In the genomic region with DNA sequence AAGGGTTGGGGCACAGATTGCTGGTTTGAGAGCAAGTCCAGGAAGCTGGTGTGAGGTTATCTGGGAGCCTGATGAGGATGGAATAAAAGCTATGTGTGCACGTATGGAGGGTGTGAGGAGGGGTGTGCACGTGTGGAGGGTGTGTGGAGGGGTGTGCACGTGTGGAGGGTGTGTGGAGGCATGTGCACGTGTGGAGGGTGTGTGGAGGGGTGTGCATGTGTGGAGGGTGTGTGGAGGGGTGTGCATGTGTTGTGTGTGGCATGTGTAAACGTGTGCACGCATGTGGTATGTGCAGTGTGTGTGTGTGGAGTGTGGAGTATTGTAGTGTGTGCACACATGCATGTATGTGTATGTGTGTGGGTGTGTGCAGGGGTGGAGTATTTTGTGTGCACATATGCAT, we compare ENCODE assay signal across 32 cellular contexts. TPM values are rescaled to one million over a fixed set of nuclear protein-coding genes. Genes with fewer than 3 reads are reported as not detected.
"Had no signal": no experiment of that assay in that cellular context is flagged by ENCODE, and none has a peak within 500 bp of the region (broad histone marks: within the 10 kb centered on the region; RNA-seq: fewer than 3 reads in every experiment).

No MANE protein-coding gene starts in this region.

- H3K9me3 ChIP-seq: left ventricle myocardium inferior, mucosa of descending colon, neutrophil, ovary, right atrium auricular region, sigmoid colon, spleen, suprapubic skin, thoracic aorta, tibial artery, uterus had no signal

- H3K4me3 Mint-ChIP-seq: mesothelial cell of epicardium; naive thymus-derived CD4-positive, alpha-beta T cell; natural killer cell treated with Interleukin-12 subunit alpha and Interleukin-12 subunit beta and Interleukin-15 and Interleukin-18, amount 100 ng/mL, for 72 hours; stimulated activated effector memory CD8-positive, alpha-beta T cell treated with anti-CD3 and anti-CD28 coated beads, Interleukin-12 subunit alpha, Interleukin-12 subunit beta, amount 100 ng/mL, for 72 hours; stimulated activated naive CD8-positive, alpha-beta T cell treated with anti-CD3 and anti-CD28 coated beads, Interleukin-15, Interleukin-2, amounts not matched to agents 100 ng/mL and 50 ng/mL, for 24 hours; type B pancreatic cell had no signal

- H3K36me3 ChIP-seq: left ventricle myocardium inferior, neutrophil, ovary, right atrium auricular region, spleen, suprapubic skin, thoracic aorta, tibial artery, uterus had no signal

- H3K9me3 Mint-ChIP-seq: mesothelial cell of epicardium; natural killer cell treated with Interleukin-12 subunit alpha and Interleukin-12 subunit beta and Interleukin-15 and Interleukin-18, amount 100 ng/mL, for 72 hours; stimulated activated effector memory CD8-positive, alpha-beta T cell treated with anti-CD3 and anti-CD28 coated beads, Interleukin-12 subunit alpha, Interleukin-12 subunit beta, amount 100 ng/mL, for 72 hours; stimulated activated naive CD8-positive, alpha-beta T cell treated with anti-CD3 and anti-CD28 coated beads, Interleukin-15, Interleukin-2, amounts not matched to agents 100 ng/mL and 50 ng/mL, for 24 hours; type B pancreatic cell had no signal

- ATAC-seq: mucosa of descending colon; naive thymus-derived CD4-positive, alpha-beta T cell; natural killer cell treated with Interleukin-12 subunit alpha and Interleukin-12 subunit beta and Interleukin-15 and Interleukin-18, amount 100 ng/mL, for 72 hours; stimulated activated effector memory CD8-positive, alpha-beta T cell treated with anti-CD3 and anti-CD28 coated beads, Interleukin-12 subunit alpha, Interleukin-12 subunit beta, amount 100 ng/mL, for 72 hours had no signal

- H3K36me3 Mint-ChIP-seq: mesothelial cell of epicardium; naive thymus-derived CD4-positive, alpha-beta T cell; natural killer cell treated with Interleukin-12 subunit alpha and Interleukin-12 subunit beta and Interleukin-15 and Interleukin-18, amount 100 ng/mL, for 72 hours; stimulated activated effector memory CD8-positive, alpha-beta T cell treated with anti-CD3 and anti-CD28 coated beads, Interleukin-12 subunit alpha, Interleukin-12 subunit beta, amount 100 ng/mL, for 72 hours; type B pancreatic cell had no signal

- H3K4me1 Mint-ChIP-seq: mesothelial cell of epicardium; naive thymus-derived CD4-positive, alpha-beta T cell; stimulated activated effector memory CD8-positive, alpha-beta T cell treated with anti-CD3 and anti-CD28 coated beads, Interleukin-12 subunit alpha, Interleukin-12 subunit beta, amount 100 ng/mL, for 72 hours had no signal

- H3K4me2 ChIP-seq: hepatocyte had no signal

- H2AFZ ChIP-seq: hepatocyte had no signal

- H3K27ac Mint-ChIP-seq: mesothelial cell of epicardium; naive thymus-derived CD4-positive, alpha-beta T cell; natural killer cell treated with Interleukin-12 subunit alpha and Interleukin-12 subunit beta and Interleukin-15 and Interleukin-18, amount 100 ng/mL, for 72 hours; progenitor cell of endocrine pancreas; stimulated activated effector memory CD8-positive, alpha-beta T cell treated with anti-CD3 and anti-CD28 coated beads, Interleukin-12 subunit alpha, Interleukin-12 subunit beta, amount 100 ng/mL, for 72 hours; stimulated activated naive CD8-positive, alpha-beta T cell treated with anti-CD3 and anti-CD28 coated beads, Interleukin-15, Interleukin-2, amounts not matched to agents 100 ng/mL and 50 ng/mL, for 24 hours; type B pancreatic cell had no signal

- H3K4me3 ChIP-seq: hepatocyte, left ventricle myocardium inferior, lung, mucosa of descending colon, ovary, right atrium auricular region, sigmoid colon, spleen, suprapubic skin, thoracic aorta, tibial artery, uterus had no signal

- H3K4me1 ChIP-seq: right atrium auricular region, spleen, suprapubic skin, tibial artery, uterus had no signal

- H3K27ac ChIP-seq: hepatocyte, left ventricle myocardium inferior, neutrophil, ovary, right atrium auricular region, sigmoid colon, spleen, suprapubic skin, thoracic aorta, tibial artery, uterus had no signal

- FAIRE-seq: small intestine had no signal

- H3K79me2 ChIP-seq: hepatocyte had no signal

- H3K27me3 ChIP-seq: hepatocyte, neutrophil, ovary, right atrium auricular region, sigmoid colon, uterus had no signal

- DNase-seq: islet precursor cell; left ventricle myocardium inferior; mesendoderm; mucosa of descending colon; naive thymus-derived CD4-positive, alpha-beta T cell; occipital lobe; ovary; sigmoid colon; small intestine; spleen; stimulated activated CD4-positive, alpha-beta T cell treated with anti-CD3 and anti-CD28 coated beads, Interleukin-4, amount 100 ng/mL, for 24 hours; stimulated activated naive CD4-positive, alpha-beta T cell; tibial artery; uterus had no signal

RNA-seq across cellular contexts. Expression of a gene that starts 19.2 kb away (rescaled TPM):
- total RNA-seq: hepatocyte; kidney epithelial cell; left ventricle myocardium inferior; lower leg skin; myocyte; natural killer cell treated with Interleukin-12 subunit alpha and Interleukin-12 subunit beta and Interleukin-15 and Interleukin-18, amount 100 ng/mL, for 72 hours; pulmonary artery endothelial cell; renal cortical epithelial cell; right atrium auricular region; subcutaneous adipose tissue; suprapubic skin; thoracic aorta had no signal
